Comparison of ENCODE assay signal across 1 cellular context in the genomic region with DNA sequence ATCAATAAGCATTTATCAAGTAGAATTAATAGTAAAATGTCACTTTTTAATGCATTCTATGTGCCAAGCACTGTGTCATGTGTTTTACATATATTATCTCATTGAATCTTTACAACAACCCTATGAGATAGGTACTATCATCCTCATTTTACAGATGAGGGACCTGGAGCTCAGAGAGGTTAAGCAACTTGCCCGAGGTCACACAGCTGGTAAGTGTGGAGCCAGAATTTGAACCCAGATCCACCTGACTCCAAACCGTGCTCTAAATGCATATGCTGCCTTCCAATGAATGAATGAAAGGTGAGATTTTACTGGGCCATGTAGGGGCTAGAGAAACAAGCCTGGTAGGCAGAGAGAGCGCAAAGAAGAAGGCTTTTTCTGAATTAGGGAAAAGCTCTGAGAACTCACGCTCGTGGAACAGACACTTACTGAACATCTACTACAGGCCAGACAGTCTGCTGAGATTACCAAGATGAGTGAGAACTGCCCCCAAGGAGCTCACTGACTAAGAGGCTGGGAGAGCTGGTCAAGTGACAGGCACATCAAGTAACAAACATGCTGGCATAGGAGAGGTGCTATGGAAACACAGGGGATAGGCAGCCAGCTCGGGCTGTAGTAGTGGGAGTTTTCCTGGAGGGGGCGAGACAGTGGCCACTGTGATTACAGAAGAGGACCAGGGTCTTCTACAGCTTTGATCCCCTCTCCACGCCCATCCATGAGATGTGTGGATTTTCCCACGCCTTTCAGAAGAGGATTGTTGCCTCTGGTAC.
TF ChIP-seq lines count a peak whose summit lies in the region.

No MANE protein-coding gene starts in this region.

TF ChIP-seq in SK-N-SH, 30 proteins besides CTCF, POLR2A, EP300 and RAD21 (continued from another document):
- TF ChIP-seq, protein P1, sequence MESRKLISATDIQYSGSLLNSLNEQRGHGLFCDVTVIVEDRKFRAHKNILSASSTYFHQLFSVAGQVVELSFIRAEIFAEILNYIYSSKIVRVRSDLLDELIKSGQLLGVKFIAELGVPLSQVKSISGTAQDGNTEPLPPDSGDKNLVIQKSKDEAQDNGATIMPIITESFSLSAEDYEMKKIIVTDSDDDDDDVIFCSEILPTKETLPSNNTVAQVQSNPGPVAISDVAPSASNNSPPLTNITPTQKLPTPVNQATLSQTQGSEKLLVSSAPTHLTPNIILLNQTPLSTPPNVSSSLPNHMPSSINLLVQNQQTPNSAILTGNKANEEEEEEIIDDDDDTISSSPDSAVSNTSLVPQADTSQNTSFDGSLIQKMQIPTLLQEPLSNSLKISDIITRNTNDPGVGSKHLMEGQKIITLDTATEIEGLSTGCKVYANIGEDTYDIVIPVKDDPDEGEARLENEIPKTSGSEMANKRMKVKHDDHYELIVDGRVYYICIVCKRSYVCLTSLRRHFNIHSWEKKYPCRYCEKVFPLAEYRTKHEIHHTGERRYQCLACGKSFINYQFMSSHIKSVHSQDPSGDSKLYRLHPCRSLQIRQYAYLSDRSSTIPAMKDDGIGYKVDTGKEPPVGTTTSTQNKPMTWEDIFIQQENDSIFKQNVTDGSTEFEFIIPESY (IDR thresholded peaks at IDR 0.05; ENCODE audit: borderline replicate concordance, low read depth): no peak
- TF ChIP-seq TEAD4 (IDR thresholded peaks at IDR 0.05; ENCODE audit: borderline replicate concordance, insufficient read depth): no peak
- TF ChIP-seq ELF1 (IDR thresholded peaks at IDR 0.05): no peak
- no peak for TF ChIP-seq GABPA (IDR thresholded peaks at IDR 0.05; ENCODE audit: low read depth)
- no peak for TF ChIP-seq CHD2 (IDR thresholded peaks at IDR 0.05; ENCODE audit: low read length, partially characterized antibody)
- TF ChIP-seq YY1 (IDR thresholded peaks at IDR 0.05; ENCODE audit: low read depth): no peak
- TF ChIP-seq FOXM1 (IDR thresholded peaks at IDR 0.05; ENCODE audit: low read depth): no peak
